ENCODE assay signal across 1 cellular context in the genomic region with DNA sequence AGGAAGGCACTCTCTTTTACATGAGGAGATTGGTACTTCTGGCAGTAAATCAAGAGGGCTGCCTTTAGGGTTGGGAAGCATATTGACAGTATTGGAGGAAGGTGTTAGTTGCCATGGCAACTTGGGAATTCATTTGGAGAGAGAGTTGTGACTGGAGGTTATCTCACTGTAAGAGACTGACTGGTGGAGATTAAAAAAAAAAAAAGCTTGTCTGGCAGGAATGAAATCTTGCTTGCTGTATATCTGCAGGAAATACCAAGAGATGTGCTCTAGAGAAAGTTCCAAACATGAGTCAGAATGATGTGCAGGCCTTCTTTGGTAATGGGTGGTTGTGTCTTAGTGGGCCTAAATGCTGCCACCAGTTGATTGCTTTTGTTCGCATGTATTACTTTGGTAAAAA. TPM values are rescaled to one million over a fixed set of nuclear protein-coding genes. Genes with fewer than 3 reads are reported as not detected.
"Had no signal": no experiment of that assay in that cellular context is flagged by ENCODE, and none has a peak within 500 bp of the region (broad histone marks: within the 10 kb centered on the region; RNA-seq: fewer than 3 reads in every experiment).

No MANE protein-coding gene starts in this region.

RNA-seq across cellular contexts. Expression of a gene that starts 59.8 kb away (rescaled TPM):
- total RNA-seq: left ventricle myocardium inferior had no signal
